ENCODE assay signal across 21 cellular contexts in genomic region chr12:117311-117710, GRCh38. TPM values are rescaled to one million over a fixed set of nuclear protein-coding genes. Genes with fewer than 3 reads are reported as not detected.
DNase-seq lines count a peak whose midpoint lies in the region; ATAC-seq and TF ChIP-seq lines count a peak whose summit lies in the region.
"Had no signal": no experiment of that assay in that cellular context is flagged by ENCODE, and none has a peak within 500 bp of the region (broad histone marks: within the 10 kb centered on the region; RNA-seq: fewer than 3 reads in every experiment).

No MANE protein-coding gene starts in this region.

- peaks cover 49% of the 10 kb centered on the region for H3K27me3 Mint-ChIP-seq in chondrocyte (ENCODE audit: low read depth)
- peaks cover 39% of the 10 kb centered on the region for H3K27me3 Mint-ChIP-seq in nephron progenitor cell (ENCODE audit: low read depth, poor library complexity)
- no peaks in the 10 kb centered on the region for H3K27me3 Mint-ChIP-seq in WTC11 (ENCODE audit: low read depth)

- WGBS in spleen, 5 donors: 78 to 94% (median 90%) methylated on average over 6 to 7 of the region's 7 CpGs

- no peaks in the 10 kb centered on the region for H3K4me1 Mint-ChIP-seq in chondrocyte (ENCODE audit: low read depth)
- peaks cover 52% of the 10 kb centered on the region for H3K4me1 Mint-ChIP-seq in nephron progenitor cell
- peaks cover 17% of the 10 kb centered on the region for H3K4me1 Mint-ChIP-seq in WTC11
- H3K4me1 Mint-ChIP-seq: B cell had no signal

- no peak for TF ChIP-seq CTCF in chondrocyte (IDR thresholded peaks at IDR 0.05)
- TF ChIP-seq CTCF in nephron progenitor cell (IDR thresholded peaks at IDR 0.05): no peak
- TF ChIP-seq CTCF in spleen (IDR thresholded peaks at IDR 0.05 in 8 of 11, conservative IDR thresholded peaks at IDR 0.05 in 3 of 11): no peak
- no peak for TF ChIP-seq CTCF in WTC11 (IDR thresholded peaks at IDR 0.05)
- TF ChIP-seq CTCF in A673 (conservative IDR thresholded peaks at IDR 0.05; ENCODE audit: low read depth, low read length): no peak

- peak; percentile 30 for ATAC-seq in esophagus mucosa
- no peak for ATAC-seq in WTC11
- ATAC-seq: CD8-positive, alpha-beta T cell; HCT116 had no signal

- peaks cover 1% of the 10 kb centered on the region for H3K36me3 Mint-ChIP-seq in chondrocyte (ENCODE audit: low read depth)
- no peaks in the 10 kb centered on the region for H3K36me3 Mint-ChIP-seq in nephron progenitor cell (ENCODE audit: low read depth)
- no peaks in the 10 kb centered on the region for H3K36me3 Mint-ChIP-seq in WTC11
- H3K36me3 Mint-ChIP-seq: CD4-positive, CD25-positive, alpha-beta regulatory T cell; CD8-positive, alpha-beta T cell had no signal

- H3K9me3 Mint-ChIP-seq in chondrocyte (ENCODE audit: low read depth): no peaks in the 10 kb centered on the region
- H3K9me3 Mint-ChIP-seq in nephron progenitor cell: no peaks in the 10 kb centered on the region
- H3K9me3 Mint-ChIP-seq in WTC11: no peaks in the 10 kb centered on the region
- H3K9me3 Mint-ChIP-seq: CD8-positive, alpha-beta T cell; H9 had no signal

- BruUV-seq in A673 (replicated peaks; lab: Mats Ljungman, UMichigan): no TSS peak

- no peak for TF ChIP-seq POLR2A in spleen (IDR thresholded peaks at IDR 0.05)

- POLR2A ChIA-PET in WTC11 (lab: Charles Lee): interaction anchor here (0.5 kb wide), 1 partner anchor 14 kb away, joined by 3 read pairs; no protein-coding TSS in a partner anchor
- POLR2A ChIA-PET in A673 (lab: Charles Lee; ENCODE audit: low non-redundant PET): no interaction called here

- H3K4me1 ChIP-seq in spleen: no peaks in the 10 kb centered on the region
- H3K4me1 ChIP-seq in A673 (ENCODE audit: insufficient read depth, low read length, poor library complexity, severe bottlenecking): no peaks in the 10 kb centered on the region
- H3K4me1 ChIP-seq: Caco-2 had no signal

- H3K9me3 ChIP-seq in spleen (no peaks in the 10 kb centered on the region), A673 (ENCODE audit: low read depth, low read length, poor library complexity, severe bottlenecking) (no peaks in the 10 kb centered on the region)
- H3K9me3 ChIP-seq: BLaER1, Caco-2 had no signal

- H3K27me3 ChIP-seq in spleen (replicated peaks in 1 of 7) (peaks cover 0 to 43% (median 0%) of the 10 kb centered on the region in 7 donors), A673 (replicated peaks; ENCODE audit: insufficient read depth, low read depth, low read length, poor library complexity) (no peaks in the 10 kb centered on the region)
- H3K27me3 ChIP-seq: BLaER1 had no signal

- H3K4me3 Mint-ChIP-seq in chondrocyte (ENCODE audit: unreplicated experiment) (no peak overlapping the region), nephron progenitor cell (no peak overlapping the region), WTC11 (no peak overlapping the region)
- H3K4me3 Mint-ChIP-seq: B cell; CD4-positive, CD25-positive, alpha-beta regulatory T cell; CD8-positive, alpha-beta T cell; H9 had no signal

- DNase-seq in chondrocyte (ENCODE audit: low spot score) (peak; percentile 68), nephron progenitor cell (no peak), spleen (peak; percentile 41), WTC11 (ENCODE audit: low spot score) (no peak), NCI-H774 (lab: John Stamatoyannopoulos, UW) (no peak), NCI-H128 (lab: John Stamatoyannopoulos, UW; ENCODE audit: unreplicated experiment) (no peak), A673 (ENCODE audit: low spot score) (no peak)
- DNase-seq: Caco-2; CD4-positive, CD25-positive, alpha-beta regulatory T cell; CD8-positive, alpha-beta T cell; DMS153; DND-41; GM23248; H9 had no signal

- CTCF ChIA-PET in WTC11 (lab: Charles Lee): interaction anchor here (1.0 to 2.2 kb wide), 3 partner anchors 18 to 103 kb away, joined by 3 to 9 read pairs (median 5); no protein-coding TSS in a partner anchor
- CTCF ChIA-PET in A673 (lab: Charles Lee): no interaction called here

- H3K4me3 ChIP-seq in spleen (no peak overlapping the region), A673 (ENCODE audit: low read depth, low read length, poor library complexity, severe bottlenecking) (no peak overlapping the region)
- H3K4me3 ChIP-seq: BLaER1, GM23248 had no signal

- H3K27ac Mint-ChIP-seq in chondrocyte (ENCODE audit: unreplicated experiment): no peak overlapping the region
- H3K27ac Mint-ChIP-seq in nephron progenitor cell: peak overlapping the region; percentile 49
- no peak overlapping the region for H3K27ac Mint-ChIP-seq in WTC11
- H3K27ac Mint-ChIP-seq: B cell; CD4-positive, CD25-positive, alpha-beta regulatory T cell; CD8-positive, alpha-beta T cell had no signal

- H3K36me3 ChIP-seq in spleen (no peaks in the 10 kb centered on the region), A673 (ENCODE audit: insufficient read depth, low read length, poor library complexity, severe bottlenecking) (no peaks in the 10 kb centered on the region)
- H3K36me3 ChIP-seq: BLaER1 had no signal

- intact Hi-C loops in spleen (cut with DNase I; ENCODE audit: low total_unique reads): no loop called here
- intact Hi-C loops in A673 (cut with micrococcal nuclease; ENCODE audit: unreplicated experiment): no loop called here

- no peak overlapping the region for H3K27ac ChIP-seq in spleen
- H3K27ac ChIP-seq in A673 (ENCODE audit: low read depth, low read length, poor library complexity, severe bottlenecking): no peak overlapping the region
- H3K27ac ChIP-seq: BLaER1, C4-2B, GM23248 had no signal

TF ChIP-seq in WTC11, 78 proteins besides CTCF, POLR2A, EP300 and RAD21:
- TF ChIP-seq ZBTB43 (CRISPR knock-in tag; IDR thresholded peaks at IDR 0.05) (no peak), ZNF423 (CRISPR knock-in tag; IDR thresholded peaks at IDR 0.05) (no peak), ESRRA (CRISPR knock-in tag; IDR thresholded peaks at IDR 0.05; ENCODE audit: borderline replicate concordance) (no peak), E2F1 (CRISPR knock-in tag; IDR thresholded peaks at IDR 0.05) (no peak), IRF1 (CRISPR knock-in tag; IDR thresholded peaks at IDR 0.05) (no peak), KAT7 (CRISPR knock-in tag; IDR thresholded peaks at IDR 0.05; ENCODE audit: borderline replicate concordance) (no peak), SMAD3 (CRISPR knock-in tag; IDR thresholded peaks at IDR 0.05; ENCODE audit: borderline replicate concordance) (no peak), ELF4 (CRISPR knock-in tag; IDR thresholded peaks at IDR 0.05; ENCODE audit: low read depth) (no peak), ZNF219 (CRISPR knock-in tag; IDR thresholded peaks at IDR 0.05; ENCODE audit: borderline replicate concordance) (no peak), MYBL2 (CRISPR knock-in tag; IDR thresholded peaks at IDR 0.05) (no peak), ZSCAN18 (CRISPR knock-in tag; IDR thresholded peaks at IDR 0.05) (no peak)
TF ChIP-seq in WTC11: peak in this region for 0.

RNA-seq across cellular contexts. Expression of gene IQSEC3, which starts 50.7 kb away (rescaled TPM):
- total RNA-seq in chondrocyte (0.41 TPM in 1 of 3 replicates, not detected in the others), esophagus mucosa (0.28 TPM), spleen (1 to 10 TPM in 4 of 7 donors, under 1 TPM in 2, not detected in 1; 0.20 to 1.6 (median 1.3) TPM), WTC11 (2021) (1.7 to 2.6 TPM (median 2.2 TPM) in 3 replicates), A673 (2021) (not detected in 2 replicates)
- under 1 TPM; 0.29 to 0.52 (median 0.45) TPM for polyA plus RNA-seq in spleen
- total RNA-seq: A172, GM23248, H4 had no signal
- polyA plus RNA-seq: GM23248 had no signal

Comparison
In these comparisons a context has a peak if more than half of its experiments do, and no peak if none do; other contexts are left out.
1. DNase-seq: peak in chondrocyte (single experiment) and spleen (single experiment); none in nephron progenitor cell (single experiment), WTC11 (single experiment), NCI-H774 (single experiment), NCI-H128 (single experiment) and A673 (single experiment).